8 cellular contexts compared by ENCODE assay signal in genomic region chr5:1523793-1524480, GRCh38. TPM values are rescaled to one million over a fixed set of nuclear protein-coding genes. Genes with fewer than 3 reads are reported as not detected.
DNase-seq lines count a peak whose midpoint lies in the region; ATAC-seq, FAIRE-seq and TF ChIP-seq lines count a peak whose summit lies in the region.

TSS of gene LPCAT1 (minus strand) at chr5:1523960. CDS start at chr5:1523844, 116 bp downstream.

- intact Hi-C loops in testis (cut with DNase I; ENCODE audit: low total_unique reads) = no loop called here

- H3K4me2 ChIP-seq in SK-N-SH = peak within 1 kb of the TSS; percentile 94

- peak within 1 kb of the TSS; percentile 76 for H3K9ac ChIP-seq in SK-N-SH

- H4K20me1 ChIP-seq in SK-N-SH (ENCODE audit: insufficient read depth) = peaks cover 36% of the 10 kb centered on the region

- H2AFZ ChIP-seq in SK-N-SH (ENCODE audit: low read depth) = peak within 1 kb of the TSS; percentile 85; the same call in 1 of the 2 replicates

- no peaks in the 10 kb centered on the region for H3K9me2 ChIP-seq in SK-N-SH

- H3K27ac ChIP-seq in SK-N-SH (ENCODE audit: low read depth in 2 of 2, low read length in 1 of 2) (peak within 1 kb of the TSS; percentile 40 to 84), testis (peak within 1 kb of the TSS; percentile 86)

- TF ChIP-seq POLR2A in H54 (IDR thresholded peaks at IDR 0.05; ENCODE audit: low read depth, low read length) (peak; percentile 72; the same call in 1 of the 2 replicates), testis (IDR thresholded peaks at IDR 0.05) (no peak)

- H3K9me3 ChIP-seq in SK-N-SH (no peaks in the 10 kb centered on the region), testis (no peaks in the 10 kb centered on the region)

- no peak for TF ChIP-seq EP300 in SK-N-SH (IDR thresholded peaks at IDR 0.05; ENCODE audit: borderline replicate concordance in 1 of 2, low read depth in 1 of 2, low read length in 1 of 2)

- H3K79me2 ChIP-seq in SK-N-SH (ENCODE audit: insufficient read depth) = peaks cover 44% of the 10 kb centered on the region

- no peak for TF ChIP-seq CTCF in SK-N-SH (IDR thresholded peaks at IDR 0.05)
- no peak for TF ChIP-seq CTCF in omental fat pad (IDR thresholded peaks at IDR 0.05)
- TF ChIP-seq CTCF in testis (IDR thresholded peaks at IDR 0.05) = peak in 2 of 3 experiments; percentile 14 to 24

- peak; percentile 92 for ATAC-seq in omental fat pad (ENCODE audit: low FRiP score)

- H3K36me3 ChIP-seq in SK-N-SH (replicated peaks in 1 of 2; ENCODE audit: control insufficient read depth in 1 of 2, insufficient read depth in 2 of 2, low read length in 1 of 2) = peaks cover 6 to 17% of the 10 kb centered on the region in 2 experiments
- no peaks in the 10 kb centered on the region for H3K36me3 ChIP-seq in testis (ENCODE audit: low read depth, missing control alignments)

- no peaks in the 10 kb centered on the region for H3F3A ChIP-seq in SK-N-SH (replicated peaks; ENCODE audit: insufficient read depth)

- peaks cover 11 to 16% of the 10 kb centered on the region in 2 experiments; a peak in 2 of 4 replicates for H3K4me1 ChIP-seq in SK-N-SH (ENCODE audit: control insufficient read depth in 1 of 2, insufficient read depth in 2 of 2, low read depth in 1 of 2, low read length in 1 of 2)
- peaks cover 17% of the 10 kb centered on the region for H3K4me1 ChIP-seq in testis

- POLR2A ChIA-PET in SK-N-SH (lab: Yijun Ruan, JAX) = interaction anchor here (1.1 to 1.4 kb wide), 3 partner anchors 9 to 339 kb away, joined by 3 to 4 read pairs (median 4); no protein-coding TSS in a partner anchor

- DNase-seq in GDM1 (lab: John Stamatoyannopoulos, UW) = peak; percentile 72
- peak; percentile 84 for DNase-seq in H54 (ENCODE audit: insufficient read length, low spot score)
- DNase-seq in LoVo (ENCODE audit: low spot score) = peak; percentile 90
- DNase-seq in SK-N-SH = peak; percentile 97
- DNase-seq in activated naive CD4-positive, alpha-beta T cell treated with anti-CD3 and anti-CD28 coated beads, Interleukin-2, amount 50 U/mL, for 16 hours = peak; percentile 77
- no peak for DNase-seq in glomerular endothelial cell (ENCODE audit: extremely low read depth, low read depth, low spot score)
- DNase-seq in omental fat pad (ENCODE audit: low spot score) = no peak
- peak; percentile 79 for DNase-seq in testis

- H3K27me3 ChIP-seq in SK-N-SH (ENCODE audit: insufficient read depth) (no peaks in the 10 kb centered on the region; the same call in 1 of the 2 replicates), testis (no peaks in the 10 kb centered on the region)

- 31% methylated on average over 11 of the region's 85 CpGs for WGBS in SK-N-SH (ENCODE audit: low lambda C conversion rate)
- 3% methylated on average over 19 of the region's 85 CpGs; no CpG with 5 or more reads in 1 of the 2 donors for WGBS in testis, 2 donors

- no peak for TF ChIP-seq RAD21 in SK-N-SH (IDR thresholded peaks at IDR 0.05; ENCODE audit: low read length)

- FAIRE-seq in H54 (lab: Jason Lieb, UNC) = no peak

- CTCF ChIA-PET in SK-N-SH (lab: Yijun Ruan, JAX) = interaction anchor here (0.8 to 1.3 kb wide), 4 partner anchors 9 to 513 kb away, joined by 3 read pairs; no protein-coding TSS in a partner anchor

- H3K4me3 ChIP-seq in SK-N-SH (ENCODE audit: low read depth in 2 of 2, low read length in 1 of 2) (peak within 1 kb of the TSS; percentile 73 to 87), testis (peak within 1 kb of the TSS; percentile 80 to 90)

TF ChIP-seq in SK-N-SH, 30 proteins besides CTCF, POLR2A, EP300 and RAD21 (continues in another document):
- TF ChIP-seq NRF1 (IDR thresholded peaks at IDR 0.05; ENCODE audit: low read depth, low read length) (peak; percentile 81), CHD2 (IDR thresholded peaks at IDR 0.05; ENCODE audit: low read length, partially characterized antibody) (no peak), NFIC (IDR thresholded peaks at IDR 0.05; ENCODE audit: borderline replicate concordance) (peak; percentile 54), FOSL2 (IDR thresholded peaks at IDR 0.05; ENCODE audit: borderline replicate concordance, low read depth) (no peak), ZBTB33 (IDR thresholded peaks at IDR 0.05; ENCODE audit: borderline replicate concordance, low read depth) (no peak), PBX3 (IDR thresholded peaks at IDR 0.05) (no peak), RCOR1 (IDR thresholded peaks at IDR 0.05; ENCODE audit: low read length) (no peak), MEF2A (IDR thresholded peaks at IDR 0.05; ENCODE audit: borderline replicate concordance, low read depth) (no peak), JUND (IDR thresholded peaks at IDR 0.05) (no peak), EZH2phosphoT487 (IDR thresholded peaks at IDR 0.05; ENCODE audit: borderline replicate concordance, low read depth) (no peak), ELF1 (IDR thresholded peaks at IDR 0.05) (no peak), SMC3 (IDR thresholded peaks at IDR 0.05; ENCODE audit: low read depth, low read length) (no peak), RXRA (IDR thresholded peaks at IDR 0.05; ENCODE audit: borderline replicate concordance, low read depth) (no peak), USF2 (IDR thresholded peaks at IDR 0.05; ENCODE audit: borderline replicate concordance, low read depth, low read length) (no peak), FOXM1 (IDR thresholded peaks at IDR 0.05; ENCODE audit: low read depth) (no peak), MAX (IDR thresholded peaks at IDR 0.05; ENCODE audit: low read depth) (peak; percentile 65; the same call in 1 of the 2 replicates), RFX5 (IDR thresholded peaks at IDR 0.05; ENCODE audit: low read length) (no peak), POLR2AphosphoS5 (IDR thresholded peaks at IDR 0.05; ENCODE audit: low read depth, low read length) (no peak; the same call in 1 of the 2 replicates), IRF3 (IDR thresholded peaks at IDR 0.05; ENCODE audit: low read depth, low read length) (no peak), GABPA (IDR thresholded peaks at IDR 0.05; ENCODE audit: low read depth) (0 out of 2 replicates have a peak, but pooled peaks have one; percentile 32), USF1 (IDR thresholded peaks at IDR 0.05; ENCODE audit: borderline replicate concordance, low read depth) (no peak), SIN3A (IDR thresholded peaks at IDR 0.05; ENCODE audit: borderline replicate concordance, low read depth, low read length) (no peak)

RNA-seq across cellular contexts. Expression of gene LPCAT1, which starts in this region (rescaled TPM):
- polyA plus RNA-seq in SK-N-SH (2012; rRNA removed) (32.5 and 42.3 TPM in 2 replicates), testis (ENCODE audit: insufficient read depth, low read depth, low replicate concordance) (23.9 TPM)
- polyA plus RNA-seq in SK-N-SH (2012; cell fraction: cytosol; rRNA removed) = 30.1 and 38.3 TPM in 2 replicates
- polyA plus RNA-seq in SK-N-SH (2012; cell fraction: nucleus; rRNA removed) = 54.3 and 65.1 TPM in 2 replicates
- total RNA-seq in glomerular endothelial cell (61.9 and 77.0 TPM in 2 replicates), omental fat pad (10 to 100 TPM; 22.3 to 37.1 (median 34.5) TPM), testis (10 to 100 TPM; 21.1 to 27.1 TPM)

Comparison
In these comparisons a context has a peak if more than half of its experiments do, and no peak if none do; other contexts are left out.
1. DNase-seq: peak in GDM1 (single experiment), H54 (single experiment), LoVo (single experiment), SK-N-SH (single experiment), activated naive CD4-positive, alpha-beta T cell treated with anti-CD3 and anti-CD28 coated beads, Interleukin-2, amount 50 U/mL, for 16 hours (single experiment) and testis (single experiment); none in glomerular endothelial cell (single experiment) and omental fat pad (single experiment).
2. CTCF ChIP-seq: peak in testis (2 of 3); none in SK-N-SH (single experiment) and omental fat pad (0 of 3).